1 cellular context compared by ENCODE assay signal in genomic region chr1:179883739-179884138, GRCh38.
A peak's percentile ranks its signal among the peaks of the same experiment; 100 is the strongest.
TF ChIP-seq lines count a peak whose summit lies in the region.

No MANE protein-coding gene starts in this region.

TF ChIP-seq in GM12878, 131 proteins besides CTCF, POLR2A, EP300 and RAD21 (continued from another document):
- TF ChIP-seq ZBTB40 (IDR thresholded peaks at IDR 0.05; ENCODE audit: borderline replicate concordance), result peak; percentile 48; the same call in 1 of the 2 replicates
